In genomic region chr14:23877538-23878180, GRCh38 we compare ENCODE assay signal across 13 cellular contexts.
DNase-seq lines count a peak whose midpoint lies in the region; ATAC-seq and TF ChIP-seq lines count a peak whose summit lies in the region.
"Had no signal": no experiment of that assay in that cellular context is flagged by ENCODE, and none has a peak within 500 bp of the region (broad histone marks: within the 10 kb centered on the region; RNA-seq: fewer than 3 reads in every experiment).

No MANE protein-coding gene starts in this region.

- no peaks in the 10 kb centered on the region for H4K20me1 ChIP-seq in Karpas-422 (ENCODE audit: insufficient read depth, low read depth, low read length)

- peaks cover 0 to 8% of the 10 kb centered on the region in 2 donors for H3K9me3 ChIP-seq in breast epithelium
- H3K9me3 ChIP-seq in Karpas-422 (ENCODE audit: low read length), result no peaks in the 10 kb centered on the region

- no peak for TF ChIP-seq CTCF in breast epithelium (IDR thresholded peaks at IDR 0.05)

- no peak overlapping the region for H3K4me2 ChIP-seq in Karpas-422 (ENCODE audit: low read depth, low read length, poor library complexity, severe bottlenecking)
- H3K4me2 ChIP-seq: smooth muscle cell had no signal

- intact Hi-C loops in breast epithelium (cut with DNase I; ENCODE audit: low total_unique reads), result no loop called here

- H3K9ac ChIP-seq in Karpas-422 (ENCODE audit: low read length), result no peak overlapping the region

- DNase-seq in stimulated activated CD4-positive, alpha-beta T cell treated with anti-CD3 and anti-CD28 coated beads, Interleukin-1b, Interleukin-23, amount 100 ng/mL, for 48 hours, result peak; percentile 37
- no peak for DNase-seq in stimulated activated CD4-positive, alpha-beta T cell treated with anti-CD3 and anti-CD28 coated beads, Interleukin-4, amount 100 ng/mL, for 4 hours
- no peak for DNase-seq in stimulated activated naive CD8-positive, alpha-beta T cell treated with anti-CD3 and anti-CD28 coated beads, Interleukin-15, amount 100 ng/mL, for 72 hours
- DNase-seq in breast epithelium (ENCODE audit: low spot score in 2 of 2) (no peak), HT-29 (ENCODE audit: low spot score) (no peak), Karpas-422 (no peak)
- DNase-seq: GOT3; nephron progenitor cell; stimulated activated naive CD4-positive, alpha-beta T cell had no signal

- no peaks in the 10 kb centered on the region for H3K4me1 Mint-ChIP-seq in stimulated activated naive CD8-positive, alpha-beta T cell treated with anti-CD3 and anti-CD28 coated beads, Interleukin-15, amount 100 ng/mL, for 72 hours
- H3K4me1 Mint-ChIP-seq: central memory CD8-positive, alpha-beta T cell; nephron progenitor cell had no signal

- no peak overlapping the region for H3K4me3 Mint-ChIP-seq in stimulated activated naive CD8-positive, alpha-beta T cell treated with anti-CD3 and anti-CD28 coated beads, Interleukin-15, amount 100 ng/mL, for 72 hours
- H3K4me3 Mint-ChIP-seq: central memory CD8-positive, alpha-beta T cell; nephron progenitor cell had no signal

- H3K4me1 ChIP-seq in breast epithelium, result no peaks in the 10 kb centered on the region
- no peaks in the 10 kb centered on the region for H3K4me1 ChIP-seq in Karpas-422 (ENCODE audit: low read length)

- H3K27ac Mint-ChIP-seq in stimulated activated naive CD8-positive, alpha-beta T cell treated with anti-CD3 and anti-CD28 coated beads, Interleukin-15, amount 100 ng/mL, for 72 hours, result no peak overlapping the region
- H3K27ac Mint-ChIP-seq: nephron progenitor cell had no signal

- H3K27me3 ChIP-seq in breast epithelium, result no peaks in the 10 kb centered on the region
- H3K27me3 ChIP-seq in Karpas-422 (ENCODE audit: low read length), result no peaks in the 10 kb centered on the region

- no peaks in the 10 kb centered on the region for H3K9me2 ChIP-seq in Karpas-422 (replicated peaks; ENCODE audit: insufficient read depth, low read length)

- no peak overlapping the region for H3K4me3 ChIP-seq in breast epithelium
- no peak overlapping the region for H3K4me3 ChIP-seq in Karpas-422 (ENCODE audit: low read length)
- H3K4me3 ChIP-seq: smooth muscle cell had no signal

- no peaks in the 10 kb centered on the region for H3K9me3 Mint-ChIP-seq in stimulated activated naive CD8-positive, alpha-beta T cell treated with anti-CD3 and anti-CD28 coated beads, Interleukin-15, amount 100 ng/mL, for 72 hours
- H3K9me3 Mint-ChIP-seq: central memory CD8-positive, alpha-beta T cell had no signal

- no peaks in the 10 kb centered on the region for H3K79me2 ChIP-seq in Karpas-422 (ENCODE audit: low read length)

- H2AFZ ChIP-seq in Karpas-422 (ENCODE audit: low read length), result no peak overlapping the region

- no peak for TF ChIP-seq POLR2A in breast epithelium (IDR thresholded peaks at IDR 0.05)

- ATAC-seq in GM21576 (IDR thresholded peaks at IDR 0.05; ENCODE audit: unreplicated experiment) (peak; percentile 81), HG03432 (IDR thresholded peaks at IDR 0.05; ENCODE audit: unreplicated experiment) (peak; percentile 85)
- peak; percentile 71 for ATAC-seq in stimulated activated naive CD8-positive, alpha-beta T cell treated with anti-CD3 and anti-CD28 coated beads, Interleukin-15, amount 100 ng/mL, for 72 hours

- H3K36me3 ChIP-seq in breast epithelium, result no peaks in the 10 kb centered on the region
- H3K36me3 ChIP-seq in Karpas-422 (ENCODE audit: insufficient read depth, low read length), result no peaks in the 10 kb centered on the region

- H3K27me3 Mint-ChIP-seq in stimulated activated naive CD8-positive, alpha-beta T cell treated with anti-CD3 and anti-CD28 coated beads, Interleukin-15, amount 100 ng/mL, for 72 hours, result peaks cover 14% of the 10 kb centered on the region

- no peak overlapping the region for H3K27ac ChIP-seq in breast epithelium
- H3K27ac ChIP-seq in Karpas-422 (ENCODE audit: low read length), result no peak overlapping the region
